Comparison of ENCODE assay signal across 18 cellular contexts in genomic region chr7:17031903-17032551, GRCh38.
DNase-seq lines count a peak whose midpoint lies in the region; ATAC-seq and TF ChIP-seq lines count a peak whose summit lies in the region.
"Had no signal": no experiment of that assay in that cellular context is flagged by ENCODE, and none has a peak within 500 bp of the region (broad histone marks: within the 10 kb centered on the region; RNA-seq: fewer than 3 reads in every experiment).

No MANE protein-coding gene starts in this region.

- H3K4me2 ChIP-seq in osteoblast (ENCODE audit: insufficient read depth, low read length) = no peak overlapping the region

- peaks cover 9% of the 10 kb centered on the region for H3K4me1 Mint-ChIP-seq in activated T-cell treated with anti-CD3 and anti-CD28 coated beads, Interleukin-2, amount 50 U/mL, for 72 hours (ENCODE audit: low read depth)
- peaks cover 13% of the 10 kb centered on the region for H3K4me1 Mint-ChIP-seq in activated T-cell treated with anti-CD3 and anti-CD28 coated beads, Interleukin-2, amount 50 U/mL, for 24 hours (ENCODE audit: low read depth)
- H3K4me1 Mint-ChIP-seq in T-helper 2 cell treated with Interferon-gamma antibody and Interleukin-4, amounts not matched to agents 5 μg/mL and 100 μg/mL, for 36 hours (ENCODE audit: low read depth) = peaks cover 36% of the 10 kb centered on the region

- no peaks in the 10 kb centered on the region for H3K27me3 ChIP-seq in osteoblast (ENCODE audit: insufficient read depth, low read length)
- H3K27me3 ChIP-seq in WERI-Rb-1 (ENCODE audit: insufficient read depth, low read depth, severe bottlenecking) = no peaks in the 10 kb centered on the region

- H3K9me3 ChIP-seq in osteoblast (ENCODE audit: low read depth, low read length) (peaks cover 2% of the 10 kb centered on the region), WERI-Rb-1 (ENCODE audit: severe bottlenecking) (no peaks in the 10 kb centered on the region)

- no peaks in the 10 kb centered on the region for H3K9me3 Mint-ChIP-seq in activated T-cell treated with anti-CD3 and anti-CD28 coated beads, Interleukin-2, amount 50 U/mL, for 72 hours
- no peaks in the 10 kb centered on the region for H3K9me3 Mint-ChIP-seq in activated T-cell treated with anti-CD3 and anti-CD28 coated beads, Interleukin-2, amount 50 U/mL, for 24 hours
- H3K9me3 Mint-ChIP-seq in T-helper 2 cell treated with Interferon-gamma antibody and Interleukin-4, amounts not matched to agents 5 μg/mL and 100 μg/mL, for 36 hours = peaks cover 4% of the 10 kb centered on the region
- H3K9me3 Mint-ChIP-seq: CD4-positive, alpha-beta T cell had no signal

- TF ChIP-seq CTCF in osteoblast (IDR thresholded peaks at IDR 0.05; ENCODE audit: extremely low read depth, low read depth, low read length) (no peak), WERI-Rb-1 (IDR thresholded peaks at IDR 0.05; ENCODE audit: low read depth, low read length) (no peak)

- H3K4me1 ChIP-seq in osteoblast (ENCODE audit: insufficient read depth, low read length) = no peaks in the 10 kb centered on the region

- H3K79me2 ChIP-seq in osteoblast (ENCODE audit: insufficient read depth, low read length) = no peaks in the 10 kb centered on the region

- intact Hi-C loops in posterior cingulate gyrus (cut with DNase I) = no loop called here

- H3K4me3 ChIP-seq in osteoblast (ENCODE audit: insufficient read depth, low read length) (no peak overlapping the region), WERI-Rb-1 (ENCODE audit: low read depth, low read length) (no peak overlapping the region)

- H3K27me3 Mint-ChIP-seq in activated T-cell treated with anti-CD3 and anti-CD28 coated beads, Interleukin-2, amount 50 U/mL, for 72 hours (ENCODE audit: low read depth) = peaks cover 6% of the 10 kb centered on the region
- no peaks in the 10 kb centered on the region for H3K27me3 Mint-ChIP-seq in activated T-cell treated with anti-CD3 and anti-CD28 coated beads, Interleukin-2, amount 50 U/mL, for 24 hours
- no peaks in the 10 kb centered on the region for H3K27me3 Mint-ChIP-seq in T-helper 2 cell treated with Interferon-gamma antibody and Interleukin-4, amounts not matched to agents 5 μg/mL and 100 μg/mL, for 36 hours (ENCODE audit: low read depth)

- H3K4me3 Mint-ChIP-seq in activated T-cell treated with anti-CD3 and anti-CD28 coated beads, Interleukin-2, amount 50 U/mL, for 72 hours = peak overlapping the region in 1 of 2 donors; percentile 36
- no peak overlapping the region for H3K4me3 Mint-ChIP-seq in activated T-cell treated with anti-CD3 and anti-CD28 coated beads, Interleukin-2, amount 50 U/mL, for 24 hours
- H3K4me3 Mint-ChIP-seq in T-helper 2 cell treated with Interferon-gamma antibody and Interleukin-4, amounts not matched to agents 5 μg/mL and 100 μg/mL, for 36 hours = peak overlapping the region; percentile 2
- H3K4me3 Mint-ChIP-seq: CD4-positive, alpha-beta T cell had no signal

- no peak overlapping the region for H2AFZ ChIP-seq in osteoblast (ENCODE audit: low read length)

- no peaks in the 10 kb centered on the region for H4K20me1 ChIP-seq in osteoblast (ENCODE audit: insufficient read depth, low read length)

- H3K36me3 Mint-ChIP-seq in activated T-cell treated with anti-CD3 and anti-CD28 coated beads, Interleukin-2, amount 50 U/mL, for 72 hours (ENCODE audit: insufficient read depth in 2 of 2) = no peaks in the 10 kb centered on the region
- no peaks in the 10 kb centered on the region for H3K36me3 Mint-ChIP-seq in activated T-cell treated with anti-CD3 and anti-CD28 coated beads, Interleukin-2, amount 50 U/mL, for 24 hours (ENCODE audit: low read depth)
- peaks cover 7% of the 10 kb centered on the region for H3K36me3 Mint-ChIP-seq in T-helper 2 cell treated with Interferon-gamma antibody and Interleukin-4, amounts not matched to agents 5 μg/mL and 100 μg/mL, for 36 hours (ENCODE audit: low read depth)

- H3K27ac Mint-ChIP-seq in activated T-cell treated with anti-CD3 and anti-CD28 coated beads, Interleukin-2, amount 50 U/mL, for 72 hours = no peak overlapping the region
- no peak overlapping the region for H3K27ac Mint-ChIP-seq in activated T-cell treated with anti-CD3 and anti-CD28 coated beads, Interleukin-2, amount 50 U/mL, for 24 hours
- H3K27ac Mint-ChIP-seq in T-helper 2 cell treated with Interferon-gamma antibody and Interleukin-4, amounts not matched to agents 5 μg/mL and 100 μg/mL, for 36 hours = peak overlapping the region; percentile 34
- H3K27ac Mint-ChIP-seq: CD4-positive, alpha-beta T cell had no signal

- DNase-seq in activated T-cell treated with anti-CD3 and anti-CD28 coated beads, Interleukin-2, amount 50 U/mL, for 72 hours = peak in 1 of 2 donors; percentile 8
- no peak for DNase-seq in activated T-cell treated with anti-CD3 and anti-CD28 coated beads, Interleukin-2, amount 50 U/mL, for 24 hours
- DNase-seq in HT-29 (ENCODE audit: low spot score) (peak; percentile 58), osteoblast (ENCODE audit: insufficient read length, low spot score, missing footprints) (peak; percentile 57), posterior cingulate gyrus (no peak), NCI-H82 treated with DMSO at 0.1 percent for 48 hours (lab: John Stamatoyannopoulos, UW; ENCODE audit: unreplicated experiment) (no peak), WERI-Rb-1 (no peak)
- no peak for DNase-seq in T-helper 2 cell treated with Interferon-gamma antibody and Interleukin-4, amounts not matched to agents 5 μg/mL and 100 μg/mL, for 36 hours (ENCODE audit: low spot score)
- DNase-seq: AML-193; CD4-positive, alpha-beta T cell; GF-D8; KG1; MM.1S; NCI-H1105; NCI-H187 treated with DMSO at 0.1 percent for 48 hours; NCI-H2171 treated with DMSO at 0.1 percent for 48 hours; NCI-H774; SIG-M5 had no signal

- no peak overlapping the region for H3K27ac ChIP-seq in osteoblast (ENCODE audit: low read depth, low read length)
- H3K27ac ChIP-seq in WERI-Rb-1 = no peak overlapping the region

- no peaks in the 10 kb centered on the region for H3K36me3 ChIP-seq in osteoblast (ENCODE audit: insufficient read depth, low read length)
- no peaks in the 10 kb centered on the region for H3K36me3 ChIP-seq in WERI-Rb-1

- ATAC-seq in activated T-cell treated with anti-CD3 and anti-CD28 coated beads, Interleukin-2, amount 50 U/mL, for 72 hours (replicated peaks in 1 of 2) = peak; percentile 82 to 90

Comparison
In these comparisons a context has a peak if more than half of its experiments do, and no peak if none do; other contexts are left out.
1. DNase-seq: peak in HT-29 (single experiment) and osteoblast (single experiment); none in activated T-cell treated with anti-CD3 and anti-CD28 coated beads, Interleukin-2, amount 50 U/mL, for 24 hours (single experiment), T-helper 2 cell treated with Interferon-gamma antibody and Interleukin-4, amounts not matched to agents 5 μg/mL and 100 μg/mL, for 36 hours (single experiment), posterior cingulate gyrus (0 of 10), NCI-H82 treated with DMSO at 0.1 percent for 48 hours (single experiment) and WERI-Rb-1 (single experiment).